ENCODE assay signal across 10 cellular contexts in genomic region chr2:207328944-207329386, GRCh38.
A peak's percentile ranks its signal among the peaks of the same experiment; 100 is the strongest.
DNase-seq lines count a peak whose midpoint lies in the region; ATAC-seq and TF ChIP-seq lines count a peak whose summit lies in the region.
"Had no signal": no experiment of that assay in that cellular context is flagged by ENCODE, and none has a peak within 500 bp of the region (broad histone marks: within the 10 kb centered on the region; RNA-seq: fewer than 3 reads in every experiment).

No MANE protein-coding gene starts in this region.

- no peaks in the 10 kb centered on the region for H3K27me3 Mint-ChIP-seq in activated naive CD4-positive, alpha-beta T cell treated with anti-CD3 and anti-CD28 coated beads, Interleukin-2, amount 50 U/mL, for 24 hours
- H3K27me3 Mint-ChIP-seq in GM23338 (ENCODE audit: insufficient read depth, low read depth, poor library complexity) = peaks cover 4% of the 10 kb centered on the region

- H3K4me3 Mint-ChIP-seq in activated naive CD4-positive, alpha-beta T cell treated with anti-CD3 and anti-CD28 coated beads, Interleukin-2, amount 50 U/mL, for 24 hours = no peak overlapping the region
- no peak overlapping the region for H3K4me3 Mint-ChIP-seq in GM23338
- H3K4me3 Mint-ChIP-seq in stimulated activated effector memory CD8-positive, alpha-beta T cell treated with anti-CD3 and anti-CD28 coated beads, Interleukin-12 subunit alpha, Interleukin-12 subunit beta, amount 100 ng/mL, for 72 hours = peak overlapping the region; percentile 69

- H4K20me1 ChIP-seq in GM23338 (replicated peaks; ENCODE audit: insufficient read depth) (no peaks in the 10 kb centered on the region), Karpas-422 (ENCODE audit: insufficient read depth, low read depth, low read length) (no peaks in the 10 kb centered on the region)
- H4K20me1 ChIP-seq: BLaER1 had no signal

- 0 out of 2 replicates have a peak, but pooled peaks cover 5% of the 10 kb centered on the region for H3K9me2 ChIP-seq in GM23338 (ENCODE audit: insufficient read depth)
- H3K9me2 ChIP-seq in Karpas-422 (replicated peaks; ENCODE audit: insufficient read depth, low read length) = no peaks in the 10 kb centered on the region

- no peak overlapping the region for H3K4me3 ChIP-seq in GM23338
- H3K4me3 ChIP-seq in Karpas-422 (ENCODE audit: low read length) = no peak overlapping the region
- no peak overlapping the region for H3K4me3 ChIP-seq in right atrium auricular region
- H3K4me3 ChIP-seq: BLaER1 had no signal

- H3K4me2 ChIP-seq in GM23338 (no peak overlapping the region; the same call in 1 of the 2 replicates), Karpas-422 (ENCODE audit: low read depth, low read length, poor library complexity, severe bottlenecking) (peak overlapping the region; percentile 12)
- H3K4me2 ChIP-seq: BLaER1 had no signal

- no peaks in the 10 kb centered on the region for H3K79me2 ChIP-seq in GM23338 (replicated peaks; ENCODE audit: insufficient read depth)
- no peaks in the 10 kb centered on the region for H3K79me2 ChIP-seq in Karpas-422 (ENCODE audit: low read length)

- no peak overlapping the region; the same call in 1 of the 2 replicates for H3K9ac ChIP-seq in Karpas-422 (ENCODE audit: low read length)
- H3K9ac ChIP-seq: BLaER1 had no signal

- no peaks in the 10 kb centered on the region for H3K27me3 ChIP-seq in GM23338 (ENCODE audit: insufficient read depth)
- H3K27me3 ChIP-seq in Karpas-422 (ENCODE audit: low read length) = no peaks in the 10 kb centered on the region
- no peaks in the 10 kb centered on the region for H3K27me3 ChIP-seq in right atrium auricular region
- H3K27me3 ChIP-seq: BLaER1 had no signal

- H3K27ac ChIP-seq in GM23338 (ENCODE audit: low read depth) (no peak overlapping the region), Karpas-422 (ENCODE audit: low read length) (no peak overlapping the region), right atrium auricular region (no peak overlapping the region)
- H3K27ac ChIP-seq: BLaER1 had no signal

- H3K36me3 ChIP-seq in GM23338 (ENCODE audit: insufficient read depth) (no peaks in the 10 kb centered on the region), Karpas-422 (ENCODE audit: insufficient read depth, low read length) (no peaks in the 10 kb centered on the region), right atrium auricular region (no peaks in the 10 kb centered on the region)
- H3K36me3 ChIP-seq: BLaER1 had no signal

- TF ChIP-seq CTCF in GM23338 (conservative IDR thresholded peaks at IDR 0.05; ENCODE audit: low read depth in 2 of 2) (no peak), right atrium auricular region (IDR thresholded peaks at IDR 0.05) (no peak)

- H2AFZ ChIP-seq in GM23338 (peak overlapping the region; percentile 73; the same call in 1 of the 2 replicates), Karpas-422 (ENCODE audit: low read length) (no peak overlapping the region; the same call in 1 of the 2 replicates)

- peaks cover 4% of the 10 kb centered on the region for H3F3A ChIP-seq in GM23338 (replicated peaks; ENCODE audit: low read depth)

- no peaks in the 10 kb centered on the region for H3K36me3 Mint-ChIP-seq in activated naive CD4-positive, alpha-beta T cell treated with anti-CD3 and anti-CD28 coated beads, Interleukin-2, amount 50 U/mL, for 24 hours
- no peaks in the 10 kb centered on the region for H3K36me3 Mint-ChIP-seq in GM23338 (ENCODE audit: low read depth)
- peaks cover 8% of the 10 kb centered on the region for H3K36me3 Mint-ChIP-seq in stimulated activated effector memory CD8-positive, alpha-beta T cell treated with anti-CD3 and anti-CD28 coated beads, Interleukin-12 subunit alpha, Interleukin-12 subunit beta, amount 100 ng/mL, for 72 hours

- H3K4me1 ChIP-seq in GM23338 (ENCODE audit: insufficient read depth) = peaks cover 4% of the 10 kb centered on the region
- peaks cover 36% of the 10 kb centered on the region for H3K4me1 ChIP-seq in Karpas-422 (ENCODE audit: low read length)
- H3K4me1 ChIP-seq in right atrium auricular region = peaks cover 0 to 11% of the 10 kb centered on the region in 2 donors
- H3K4me1 ChIP-seq: BLaER1 had no signal

- no peaks in the 10 kb centered on the region for H3K9me3 Mint-ChIP-seq in activated naive CD4-positive, alpha-beta T cell treated with anti-CD3 and anti-CD28 coated beads, Interleukin-2, amount 50 U/mL, for 24 hours
- no peaks in the 10 kb centered on the region for H3K9me3 Mint-ChIP-seq in GM23338
- H3K9me3 Mint-ChIP-seq in stimulated activated effector memory CD8-positive, alpha-beta T cell treated with anti-CD3 and anti-CD28 coated beads, Interleukin-12 subunit alpha, Interleukin-12 subunit beta, amount 100 ng/mL, for 72 hours = no peaks in the 10 kb centered on the region

- H3K9me3 ChIP-seq in Karpas-422 (ENCODE audit: low read length) = no peaks in the 10 kb centered on the region
- no peaks in the 10 kb centered on the region for H3K9me3 ChIP-seq in right atrium auricular region
- H3K9me3 ChIP-seq: BLaER1 had no signal

- peaks cover 29% of the 10 kb centered on the region for H3K4me1 Mint-ChIP-seq in activated naive CD4-positive, alpha-beta T cell treated with anti-CD3 and anti-CD28 coated beads, Interleukin-2, amount 50 U/mL, for 24 hours
- H3K4me1 Mint-ChIP-seq in GM23338 = peaks cover 30% of the 10 kb centered on the region
- peaks cover 61% of the 10 kb centered on the region for H3K4me1 Mint-ChIP-seq in stimulated activated effector memory CD8-positive, alpha-beta T cell treated with anti-CD3 and anti-CD28 coated beads, Interleukin-12 subunit alpha, Interleukin-12 subunit beta, amount 100 ng/mL, for 72 hours

- DNase-seq in activated naive CD4-positive, alpha-beta T cell treated with anti-CD3 and anti-CD28 coated beads, Interleukin-2, amount 50 U/mL, for 16 hours = no peak
- DNase-seq in GM23338 (ENCODE audit: low spot score) (no peak), Karpas-422 (peak; percentile 64), NCI-H774 (lab: John Stamatoyannopoulos, UW) (no peak), DMS114 treated with DMSO at 0.1 percent for 48 hours (lab: John Stamatoyannopoulos, UW; ENCODE audit: unreplicated experiment) (no peak), right atrium auricular region (ENCODE audit: low spot score) (no peak)
- DNase-seq in stimulated activated effector memory CD8-positive, alpha-beta T cell treated with anti-CD3 and anti-CD28 coated beads, Interleukin-12 subunit alpha, Interleukin-12 subunit beta, amount 100 ng/mL, for 72 hours (ENCODE audit: low spot score in 2 of 2) = no peak
- DNase-seq: NCI-H2029 treated with DMSO at 0.1 percent for 48 hours had no signal

- H3K27ac Mint-ChIP-seq in activated naive CD4-positive, alpha-beta T cell treated with anti-CD3 and anti-CD28 coated beads, Interleukin-2, amount 50 U/mL, for 24 hours = peak overlapping the region; percentile 52
- H3K27ac Mint-ChIP-seq in GM23338 = no peak overlapping the region
- peak overlapping the region; percentile 95 for H3K27ac Mint-ChIP-seq in stimulated activated effector memory CD8-positive, alpha-beta T cell treated with anti-CD3 and anti-CD28 coated beads, Interleukin-12 subunit alpha, Interleukin-12 subunit beta, amount 100 ng/mL, for 72 hours

- ATAC-seq in GM23338 = no peak
- ATAC-seq in stimulated activated effector memory CD8-positive, alpha-beta T cell treated with anti-CD3 and anti-CD28 coated beads, Interleukin-12 subunit alpha, Interleukin-12 subunit beta, amount 100 ng/mL, for 72 hours = no peak

TF ChIP-seq in GM23338, 12 proteins besides CTCF, POLR2A, EP300 and RAD21:
- TF ChIP-seq STAT1 (IDR thresholded peaks at IDR 0.05; ENCODE audit: unreplicated experiment) (no peak), ZNF331 (CRISPR knock-in tag; IDR thresholded peaks at IDR 0.05; ENCODE audit: low read depth) (no peak), ETS1 (IDR thresholded peaks at IDR 0.05) (no peak), ZNF114 (CRISPR knock-in tag; IDR thresholded peaks at IDR 0.05) (no peak)
